In the genomic region with DNA sequence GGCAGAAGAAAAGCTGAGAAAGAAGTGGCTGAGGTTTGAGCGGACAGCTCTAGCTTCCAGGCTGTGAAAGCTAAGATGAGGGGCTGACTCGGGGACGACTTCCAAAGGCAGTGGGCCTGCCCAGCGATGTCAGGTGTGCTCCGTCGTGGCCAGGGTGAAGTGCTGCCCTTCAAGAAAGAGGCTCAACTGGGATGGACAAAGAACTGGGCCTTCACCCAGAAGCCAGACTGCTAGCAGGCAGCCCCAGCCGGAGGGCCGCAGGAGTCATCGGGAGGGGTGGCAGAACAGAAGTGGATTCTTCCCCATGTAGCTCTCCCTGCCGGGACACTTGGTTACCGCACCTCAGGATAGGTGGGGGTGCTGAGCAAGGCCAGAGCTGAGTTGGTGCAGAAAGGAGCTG, we compare ENCODE assay signal across 21 cellular contexts. TPM values are rescaled to one million over a fixed set of nuclear protein-coding genes. Genes with fewer than 3 reads are reported as not detected.
"Had no signal": no experiment of that assay in that cellular context is flagged by ENCODE, and none has a peak within 500 bp of the region (broad histone marks: within the 10 kb centered on the region; RNA-seq: fewer than 3 reads in every experiment).

No MANE protein-coding gene starts in this region.

- H3K4me3 Mint-ChIP-seq: activated naive CD4-positive, alpha-beta T cell treated with anti-CD3 and anti-CD28 coated beads for 36 hours; natural killer cell treated with Interleukin-12 subunit alpha and Interleukin-12 subunit beta and Interleukin-15 and Interleukin-18, amount 100 ng/mL, for 72 hours; stimulated activated naive CD8-positive, alpha-beta T cell treated with anti-CD3 and anti-CD28 coated beads, Interleukin-15, Interleukin-2, amounts not matched to agents 100 ng/mL and 50 ng/mL, for 24 hours; T-cell had no signal

- H3K4me1 ChIP-seq: esophagus squamous epithelium, heart left ventricle, prostate gland, right lobe of liver, suprapubic skin had no signal

- H3K36me3 ChIP-seq: esophagus squamous epithelium, heart left ventricle, prostate gland, suprapubic skin had no signal

- H3K27ac ChIP-seq: esophagus squamous epithelium, heart left ventricle, prostate gland, right lobe of liver, suprapubic skin, VCaP had no signal

- H3K4me3 ChIP-seq: esophagus squamous epithelium, heart left ventricle, prostate gland, right lobe of liver, suprapubic skin had no signal

- FAIRE-seq: astrocyte, bronchial epithelial cell, colon had no signal

- H3K27me3 ChIP-seq: right lobe of liver had no signal

- H3K9me3 ChIP-seq: esophagus squamous epithelium, heart left ventricle, prostate gland, right lobe of liver, SK-N-SH, suprapubic skin had no signal

- H3K36me3 Mint-ChIP-seq: natural killer cell treated with Interleukin-12 subunit alpha and Interleukin-12 subunit beta and Interleukin-15 and Interleukin-18, amount 100 ng/mL, for 72 hours; T-cell had no signal

- ATAC-seq: heart left ventricle; left lobe of liver; natural killer cell treated with Interleukin-12 subunit alpha and Interleukin-12 subunit beta and Interleukin-15 and Interleukin-18, amount 100 ng/mL, for 72 hours; right lobe of liver; T-cell had no signal

- DNase-seq: activated CD4-positive, alpha-beta T cell treated with anti-CD3 and anti-CD28 coated beads for 1 hour; activated CD4-positive, alpha-beta T cell treated with anti-CD3 and anti-CD28 coated beads, Interleukin-2, amount 50 U/mL, for 4 hours; activated naive CD4-positive, alpha-beta T cell treated with anti-CD3 and anti-CD28 coated beads for 36 hours; effector CD4-positive, alpha-beta T cell; esophagus squamous epithelium; mammary epithelial cell; SK-N-SH; T-cell; T-helper 9 cell had no signal

- H3K9me3 Mint-ChIP-seq: activated naive CD4-positive, alpha-beta T cell treated with anti-CD3 and anti-CD28 coated beads for 36 hours; activated T-helper 2 cell treated with anti-CD3 and anti-CD28 coated beads, Interferon-gamma antibody, Interleukin-2, Interleukin-4, amounts not matched to agents 10 μg/mL and 5 μg/mL and 100 μg/mL, durations not matched to agents 14 hours and 24 hours and 36 hours; natural killer cell treated with Interleukin-12 subunit alpha and Interleukin-12 subunit beta and Interleukin-15 and Interleukin-18, amount 100 ng/mL, for 72 hours; stimulated activated naive CD8-positive, alpha-beta T cell treated with anti-CD3 and anti-CD28 coated beads, Interleukin-15, Interleukin-2, amounts not matched to agents 100 ng/mL and 50 ng/mL, for 24 hours; T-cell had no signal

- H3K27ac Mint-ChIP-seq: activated naive CD4-positive, alpha-beta T cell treated with anti-CD3 and anti-CD28 coated beads for 36 hours; activated T-helper 2 cell treated with anti-CD3 and anti-CD28 coated beads, Interferon-gamma antibody, Interleukin-2, Interleukin-4, amounts not matched to agents 10 μg/mL and 5 μg/mL and 100 μg/mL, durations not matched to agents 14 hours and 24 hours and 36 hours; stimulated activated naive CD8-positive, alpha-beta T cell treated with anti-CD3 and anti-CD28 coated beads, Interleukin-15, Interleukin-2, amounts not matched to agents 100 ng/mL and 50 ng/mL, for 24 hours; T-cell had no signal

RNA-seq across cellular contexts. Expression of a gene that starts 41.3 kb away (rescaled TPM):
- total RNA-seq: activated naive CD4-positive, alpha-beta T cell treated with anti-CD3 and anti-CD28 coated beads for 36 hours; astrocyte; bronchial epithelial cell had no signal
- polyA plus RNA-seq: mammary epithelial cell, SK-N-SH had no signal
